Comparison of ENCODE assay signal across 8 cellular contexts in genomic region chr11:3037041-3037944, GRCh38. TPM values are rescaled to one million over a fixed set of nuclear protein-coding genes. Genes with fewer than 3 reads are reported as not detected.
A peak's percentile ranks its signal among the peaks of the same experiment; 100 is the strongest.
DNase-seq lines count a peak whose midpoint lies in the region; ATAC-seq, FAIRE-seq and TF ChIP-seq lines count a peak whose summit lies in the region.

No MANE protein-coding gene starts in this region.

- H4K8ac ChIP-seq in H1 (ENCODE audit: extremely low read depth, insufficient read depth, low read length): peak overlapping the region; percentile 63; the same call in 1 of the 2 replicates

- H2BK20ac ChIP-seq in H1 (ENCODE audit: low read length): no peak overlapping the region

- H3K79me1 ChIP-seq in H1 (ENCODE audit: low read depth, low read length): peaks cover 6% of the 10 kb centered on the region; the same call in 1 of the 2 replicates

- no peak overlapping the region for H2BK120ac ChIP-seq in H1 (replicated peaks; ENCODE audit: low read depth, low read length)

- H2BK15ac ChIP-seq in H1 (ENCODE audit: low read length): no peak overlapping the region

- peaks cover 68% of the 10 kb centered on the region for H3K36me3 Mint-ChIP-seq in activated CD4-positive, alpha-beta T cell treated with anti-CD3 and anti-CD28 coated beads, Interleukin-2, amount 10 ng/mL, durations not matched to agents 7 days and 5 days (ENCODE audit: low read depth)

- H3K4ac ChIP-seq in H1 (replicated peaks; ENCODE audit: insufficient read length, low read depth, low read length): no peak overlapping the region

- peak overlapping the region; percentile 6 for H4K91ac ChIP-seq in H1 (replicated peaks; ENCODE audit: insufficient read length, low read length)

- WGBS in H1 (ENCODE audit: extremely low coverage in 1 of 2, insufficient coverage in 1 of 2, insufficient read length in 1 of 2, insufficient replicate concordance in 2 of 2, low coverage in 1 of 2, low lambda C conversion rate in 2 of 2, missing lambda C conversion rate in 1 of 2), 2 experiments: 74% methylated on average over 23 of the region's 24 CpGs; no CpG with 5 or more reads in 1 of the 2 experiments

- H4K20me1 ChIP-seq in H1 (replicated peaks in 1 of 2; ENCODE audit: control insufficient read depth in 1 of 2, insufficient read depth in 2 of 2, low read length in 2 of 2): peaks cover 8 to 27% of the 10 kb centered on the region in 2 experiments

- TF ChIP-seq POLR2A in H1 (IDR thresholded peaks at IDR 0.05; ENCODE audit: control extremely low read depth in 1 of 2, low read depth in 2 of 2, low read length in 2 of 2): no peak

- H3K9ac ChIP-seq in H1 (replicated peaks in 1 of 4; ENCODE audit: extremely low read depth in 1 of 4, low read depth in 3 of 4, low read length in 3 of 4): no peak overlapping the region

- POLR2A ChIA-PET in activated CD4-positive, alpha-beta T cell treated with anti-CD3 and anti-CD28 coated beads, Interleukin-2, amount 10 ng/mL, durations not matched to agents 7 days and 5 days (lab: Charles Lee): interaction anchor here (0.7 kb wide), 1 partner anchor 54 kb away, joined by 3 read pairs; no protein-coding TSS in a partner anchor
- POLR2A ChIA-PET in H1 (lab: Charles Lee; ENCODE audit: partially characterized antibody): interaction anchor here (1.0 to 1.9 kb wide), 9 partner anchors 9 to 79 kb away, joined by 3 to 13 read pairs (median 5); partner anchors contain the start of gene CARS1

- H2AFZ ChIP-seq in H1 (ENCODE audit: low read length): no peak overlapping the region

- no peak overlapping the region for H4K5ac ChIP-seq in H1 (ENCODE audit: insufficient read length, low read depth, low read length)

- H3K27me3 Mint-ChIP-seq in activated CD4-positive, alpha-beta T cell treated with anti-CD3 and anti-CD28 coated beads, Interleukin-2, amount 10 ng/mL, durations not matched to agents 7 days and 5 days: no peaks in the 10 kb centered on the region
- no peaks in the 10 kb centered on the region for H3K27me3 Mint-ChIP-seq in stimulated activated naive CD8-positive, alpha-beta T cell treated with anti-CD3 and anti-CD28 coated beads, Interleukin-15, amount 100 ng/mL, for 72 hours

- H3K9me3 ChIP-seq in H1 (ENCODE audit: insufficient read depth in 2 of 2, low read depth in 1 of 2, low read length in 1 of 2): no peaks in the 10 kb centered on the region

- H3K4me2 ChIP-seq in H1 (ENCODE audit: insufficient read depth in 1 of 2, low read depth in 2 of 2, low read length in 2 of 2): no peak overlapping the region

- H3K4me1 Mint-ChIP-seq in activated CD4-positive, alpha-beta T cell treated with anti-CD3 and anti-CD28 coated beads, Interleukin-2, amount 10 ng/mL, durations not matched to agents 7 days and 5 days: peaks cover 37% of the 10 kb centered on the region
- peaks cover 14% of the 10 kb centered on the region for H3K4me1 Mint-ChIP-seq in stimulated activated naive CD8-positive, alpha-beta T cell treated with anti-CD3 and anti-CD28 coated beads, Interleukin-15, amount 100 ng/mL, for 72 hours

- CTCF ChIA-PET in activated CD4-positive, alpha-beta T cell treated with anti-CD3 and anti-CD28 coated beads, Interleukin-2, amount 10 ng/mL, durations not matched to agents 7 days and 5 days (lab: Charles Lee): interaction anchor here (1.0 to 3.6 kb wide), 11 partner anchors 8 to 59 kb away, joined by 3 to 24 read pairs (median 4); no protein-coding TSS in a partner anchor
- CTCF ChIA-PET in H1 (lab: Charles Lee; ENCODE audit: partially characterized antibody): interaction anchor here (0.6 to 20.3 kb wide), 55 partner anchors 8 to 346 kb away, joined by 3 to 434 read pairs (median 4); partner anchors contain the start of gene CARS1

- no peak overlapping the region for H3K4me3 Mint-ChIP-seq in activated CD4-positive, alpha-beta T cell treated with anti-CD3 and anti-CD28 coated beads, Interleukin-2, amount 10 ng/mL, durations not matched to agents 7 days and 5 days
- no peak overlapping the region for H3K4me3 Mint-ChIP-seq in stimulated activated naive CD8-positive, alpha-beta T cell treated with anti-CD3 and anti-CD28 coated beads, Interleukin-15, amount 100 ng/mL, for 72 hours

- no peak overlapping the region for H3K23ac ChIP-seq in H1 (ENCODE audit: insufficient read length)

- no peak overlapping the region for H3K27ac ChIP-seq in H1 (ENCODE audit: low read depth, low read length)

- no peak overlapping the region for H2AK5ac ChIP-seq in H1 (ENCODE audit: low read depth, low read length)

- no peaks in the 10 kb centered on the region for H3K4me1 ChIP-seq in H1 (replicated peaks in 1 of 4; ENCODE audit: control insufficient read depth in 3 of 4, insufficient read depth in 4 of 4, low read length in 3 of 4)

- peak; percentile 87 to 89 for TF ChIP-seq RAD21 in H1 (IDR thresholded peaks at IDR 0.05 in 1 of 2, conservative IDR thresholded peaks at IDR 0.05 in 1 of 2; ENCODE audit: low read depth in 2 of 2, low read length in 2 of 2)

- H3K18ac ChIP-seq in H1 (ENCODE audit: extremely low read depth, low read length): no peak overlapping the region

- no peak overlapping the region for H3K4me3 ChIP-seq in H1 (ENCODE audit: extremely low read depth in 1 of 4, insufficient read depth in 2 of 4, low read depth in 3 of 4, low read length in 4 of 4)

- no peak overlapping the region for H3K56ac ChIP-seq in H1 (replicated peaks; ENCODE audit: insufficient read length, low read depth, low read length)

- no peaks in the 10 kb centered on the region for H3K23me2 ChIP-seq in H1 (ENCODE audit: low read depth, low read length)

- peak overlapping the region; percentile 43 for H3K27ac Mint-ChIP-seq in activated CD4-positive, alpha-beta T cell treated with anti-CD3 and anti-CD28 coated beads, Interleukin-2, amount 10 ng/mL, durations not matched to agents 7 days and 5 days
- peak overlapping the region in 1 of 2 donors; percentile 86 for H3K27ac Mint-ChIP-seq in stimulated activated naive CD8-positive, alpha-beta T cell treated with anti-CD3 and anti-CD28 coated beads, Interleukin-15, amount 100 ng/mL, for 72 hours

- FAIRE-seq in H1 (lab: Jason Lieb, UNC): no peak

- peak; percentile 57 for ATAC-seq in stimulated activated naive CD8-positive, alpha-beta T cell treated with anti-CD3 and anti-CD28 coated beads, Interleukin-15, amount 100 ng/mL, for 72 hours
- ATAC-seq in GM19351 (IDR thresholded peaks at IDR 0.05; ENCODE audit: unreplicated experiment): no peak

- H3K36me3 ChIP-seq in H1 (ENCODE audit: control insufficient read depth in 2 of 4, insufficient read depth in 4 of 4, low read length in 3 of 4): peaks cover 20 to 83% (median 45%) of the 10 kb centered on the region in 4 experiments

- H3K14ac ChIP-seq in H1 (ENCODE audit: insufficient read length): no peak overlapping the region

- peak overlapping the region; percentile 32; the same call in 1 of the 2 replicates for H2BK5ac ChIP-seq in H1 (ENCODE audit: low read depth, low read length)

- no peak for TF ChIP-seq EP300 in H1 (IDR thresholded peaks at IDR 0.05; ENCODE audit: borderline replicate concordance in 1 of 2, low read depth in 2 of 2, low read length in 2 of 2)

- no peaks in the 10 kb centered on the region for H3K9me3 Mint-ChIP-seq in activated CD4-positive, alpha-beta T cell treated with anti-CD3 and anti-CD28 coated beads, Interleukin-2, amount 10 ng/mL, durations not matched to agents 7 days and 5 days
- no peaks in the 10 kb centered on the region for H3K9me3 Mint-ChIP-seq in stimulated activated naive CD8-positive, alpha-beta T cell treated with anti-CD3 and anti-CD28 coated beads, Interleukin-15, amount 100 ng/mL, for 72 hours

- peak; percentile 64; the same call in 1 of the 2 replicates for TF ChIP-seq CTCF in GM12874 (IDR thresholded peaks at IDR 0.05; ENCODE audit: insufficient read depth, low read depth, low read length)
- TF ChIP-seq CTCF in H1 (IDR thresholded peaks at IDR 0.05; ENCODE audit: control extremely low read depth in 1 of 3, insufficient read depth in 1 of 3, low read depth in 1 of 3, low read length in 3 of 3): peak; percentile 64 to 92 (median 85)

- H3K27me3 ChIP-seq in H1 (replicated peaks in 1 of 4; ENCODE audit: control insufficient read depth in 3 of 4, extremely low read depth in 1 of 4, insufficient read depth in 3 of 4, low read length in 3 of 4): no peaks in the 10 kb centered on the region

- H2BK12ac ChIP-seq in H1 (ENCODE audit: low read depth, low read length): no peak overlapping the region

- peak; percentile 72 for DNase-seq in 8988T
- DNase-seq in NCI-H2196 (lab: John Stamatoyannopoulos, UW; ENCODE audit: unreplicated experiment): peak; percentile 89
- peak; percentile 55 for DNase-seq in activated CD4-positive, alpha-beta T cell treated with anti-CD3 and anti-CD28 coated beads, Interleukin-2, amount 10 ng/mL, durations not matched to agents 7 days and 5 days
- peak; percentile 43 to 90 for DNase-seq in H1 (ENCODE audit: low read depth in 1 of 2, low spot score in 2 of 2)
- DNase-seq in lung microvascular endothelial cell (ENCODE audit: low read depth in 2 of 2): peak; percentile 75 to 82
- no peak for DNase-seq in stimulated activated naive CD8-positive, alpha-beta T cell treated with anti-CD3 and anti-CD28 coated beads, Interleukin-15, amount 100 ng/mL, for 72 hours

- H3K79me2 ChIP-seq in H1 (ENCODE audit: control insufficient read depth in 1 of 2, insufficient read depth in 2 of 2, low read length in 2 of 2): peaks cover 0 to 14% of the 10 kb centered on the region in 2 experiments; a peak in 1 of 4 replicates

RNA-seq across cellular contexts. Expression of gene CARS1, which starts 19.9 kb away (rescaled TPM):
- total RNA-seq in activated CD4-positive, alpha-beta T cell treated with anti-CD3 and anti-CD28 coated beads, Interleukin-2, amount 10 ng/mL, durations not matched to agents 7 days and 5 days: 10 to 100 TPM; 81.4 to 97.6 TPM
- total RNA-seq in H1 (2021; fragmentation: NEBNext Ultra II Directional; extraction: Animal tissue kit (Norgen Biotek cat#: 25700)): 89.4 and 100 TPM in 2 replicates
- polyA plus RNA-seq in H1 (2011; rRNA removed): 44.1 and 52.2 TPM in 2 replicates
- polyA plus RNA-seq in H1 (2011; cell fraction: cytosol; rRNA removed): 80.1 TPM
- polyA plus RNA-seq in H1 (2011; cell fraction: nucleus; rRNA removed): 153 TPM
- 66.9 to 85.6 TPM (median 81.2 TPM) in 4 replicates for polyA plus RNA-seq in H1 (2012, experiment 1 of 2)
- 40.9 TPM for polyA plus RNA-seq in H1 (2012, experiment 2 of 2)
- 50.9 TPM for polyA plus RNA-seq in H1 (2013, experiment 1 of 2)
- polyA plus RNA-seq in H1 (2013, experiment 2 of 2): 47.6 TPM
- 61.8 and 68.1 TPM in 2 replicates for polyA minus RNA-seq in H1 (2011; rRNA and poly(A)+ RNA removed)
- polyA minus RNA-seq in H1 (2011; cell fraction: cytosol; rRNA and poly(A)+ RNA removed): 33.2 TPM
- polyA minus RNA-seq in H1 (2011; cell fraction: nucleus; rRNA and poly(A)+ RNA removed): 83.4 TPM
- total RNA-seq in lung microvascular endothelial cell: 27.7 and 42.1 TPM in 2 replicates

RNA-seq across cellular contexts. Expression of gene NAP1L4, which starts 45.2 kb away (rescaled TPM):
- total RNA-seq in activated CD4-positive, alpha-beta T cell treated with anti-CD3 and anti-CD28 coated beads, Interleukin-2, amount 10 ng/mL, durations not matched to agents 7 days and 5 days: 100 to 1,000 TPM; 354 to 367 TPM
- 190 and 194 TPM in 2 replicates for total RNA-seq in H1 (2021; fragmentation: NEBNext Ultra II Directional; extraction: Animal tissue kit (Norgen Biotek cat#: 25700))
- polyA plus RNA-seq in H1 (2011; rRNA removed): 75.8 and 81.4 TPM in 2 replicates
- 105 TPM for polyA plus RNA-seq in H1 (2011; cell fraction: cytosol; rRNA removed)
- polyA plus RNA-seq in H1 (2011; cell fraction: nucleus; rRNA removed): 118 TPM
- polyA plus RNA-seq in H1 (2012, experiment 1 of 2): 128 to 175 TPM (median 137 TPM) in 4 replicates
- 37.8 TPM for polyA plus RNA-seq in H1 (2012, experiment 2 of 2)
- polyA plus RNA-seq in H1 (2013, experiment 1 of 2): 102 TPM
- polyA plus RNA-seq in H1 (2013, experiment 2 of 2): 96.1 TPM
- polyA minus RNA-seq in H1 (2011; rRNA and poly(A)+ RNA removed): 80.9 and 95.4 TPM in 2 replicates
- polyA minus RNA-seq in H1 (2011; cell fraction: cytosol; rRNA and poly(A)+ RNA removed): 46.7 TPM
- 103 TPM for polyA minus RNA-seq in H1 (2011; cell fraction: nucleus; rRNA and poly(A)+ RNA removed)
- total RNA-seq in lung microvascular endothelial cell: 87.8 and 103 TPM in 2 replicates

Comparison
In these comparisons a context has a peak if more than half of its experiments do, and no peak if none do; other contexts are left out.
1. DNase-seq: peak in 8988T (single experiment), NCI-H2196 (single experiment), activated CD4-positive, alpha-beta T cell treated with anti-CD3 and anti-CD28 coated beads, Interleukin-2, amount 10 ng/mL, durations not matched to agents 7 days and 5 days (single experiment), H1 (2 of 2) and lung microvascular endothelial cell (2 of 2); none in stimulated activated naive CD8-positive, alpha-beta T cell treated with anti-CD3 and anti-CD28 coated beads, Interleukin-15, amount 100 ng/mL, for 72 hours (0 of 2).